Comparison of ENCODE assay signal across 1 cellular context in the genomic region with DNA sequence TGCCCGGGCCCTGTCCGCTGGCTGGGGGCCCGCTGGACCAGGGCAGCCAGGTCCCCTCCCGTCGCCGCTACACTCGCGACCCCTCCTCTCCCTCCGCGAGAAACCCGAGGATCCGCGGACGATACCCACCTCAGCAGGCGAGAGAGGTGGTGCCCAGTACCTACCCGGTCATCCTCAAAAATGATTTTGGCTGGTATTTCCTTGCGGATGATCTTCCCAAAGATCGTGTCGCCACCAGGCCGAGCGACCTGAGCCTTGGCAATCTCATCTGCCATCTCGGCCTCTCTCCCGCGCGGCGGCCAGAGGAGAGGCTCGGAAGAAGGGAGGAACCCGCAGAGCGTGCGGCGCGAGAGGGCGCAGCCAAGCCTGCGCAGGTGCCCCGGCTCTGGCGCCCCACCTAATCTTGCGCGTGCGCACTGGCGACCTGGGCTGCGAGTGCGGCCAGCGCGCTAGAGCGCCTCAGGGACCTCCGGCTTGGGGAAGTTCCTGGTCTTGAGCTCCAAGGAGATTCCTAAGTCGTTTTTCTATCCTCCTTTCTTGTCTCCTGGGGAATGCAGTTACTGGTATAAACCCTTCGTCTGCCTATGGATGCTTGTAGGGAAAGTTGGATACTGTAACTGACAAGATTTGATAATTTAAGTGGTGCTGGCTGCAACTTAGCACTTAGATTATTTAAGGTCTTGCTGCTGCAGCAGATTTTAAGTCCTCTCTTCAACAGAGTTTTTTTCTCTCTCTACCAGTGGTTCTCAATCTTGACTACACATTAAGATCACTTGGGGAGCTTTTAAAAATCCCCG.
TF ChIP-seq lines count a peak whose summit lies in the region.

HINT1 (minus strand) TSS at position 326 of the 797 bp plus-strand sequence; CDS start at position 275, 51 bp downstream.

TF ChIP-seq in HepG2, 621 proteins besides CTCF, POLR2A, EP300 and RAD21 (continued from another document and continues in another):
- TF ChIP-seq ZGPAT (CRISPR knock-in tag; IDR thresholded peaks at IDR 0.05), result peak; percentile 53; the same call in 1 of the 2 replicates
- peak; percentile 63; the same call in 1 of the 2 replicates for TF ChIP-seq SRY (CRISPR knock-in tag; IDR thresholded peaks at IDR 0.05)
- TF ChIP-seq PAXIP1 (CRISPR knock-in tag; conservative IDR thresholded peaks at IDR 0.05), result peak; percentile 37
- no peak for TF ChIP-seq MED8 (CRISPR knock-in tag; IDR thresholded peaks at IDR 0.05; ENCODE audit: insufficient replicate concordance)
- no peak for TF ChIP-seq KDM6A (CRISPR knock-in tag; IDR thresholded peaks at IDR 0.05; ENCODE audit: low read depth)
- peak; percentile 13; the same call in 1 of the 2 replicates for TF ChIP-seq NAIF1 (CRISPR knock-in tag; IDR thresholded peaks at IDR 0.05; ENCODE audit: borderline replicate concordance)
- TF ChIP-seq ZNF687 (CRISPR knock-in tag; IDR thresholded peaks at IDR 0.05), result peak; percentile 87
- TF ChIP-seq IKZF5 (CRISPR knock-in tag; IDR thresholded peaks at IDR 0.05), result no peak; the same call in 1 of the 2 replicates
- no peak for TF ChIP-seq JDP2 (CRISPR knock-in tag; IDR thresholded peaks at IDR 0.05; ENCODE audit: borderline replicate concordance)
- peak; percentile 49; the same call in 1 of the 2 replicates for TF ChIP-seq DR1 (CRISPR knock-in tag; IDR thresholded peaks at IDR 0.05)
- no peak for TF ChIP-seq ZNF282 (IDR thresholded peaks at IDR 0.05; ENCODE audit: partially characterized antibody)
- TF ChIP-seq, protein P1, sequence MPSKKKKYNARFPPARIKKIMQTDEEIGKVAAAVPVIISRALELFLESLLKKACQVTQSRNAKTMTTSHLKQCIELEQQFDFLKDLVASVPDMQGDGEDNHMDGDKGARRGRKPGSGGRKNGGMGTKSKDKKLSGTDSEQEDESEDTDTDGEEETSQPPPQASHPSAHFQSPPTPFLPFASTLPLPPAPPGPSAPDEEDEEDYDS (CRISPR knock-in tag; IDR thresholded peaks at IDR 0.05), result peak; percentile 82
- peak; percentile 69; the same call in 1 of the 2 replicates for TF ChIP-seq ZNF280B (CRISPR knock-in tag; IDR thresholded peaks at IDR 0.05; ENCODE audit: borderline replicate concordance)
- TF ChIP-seq, protein P2, sequence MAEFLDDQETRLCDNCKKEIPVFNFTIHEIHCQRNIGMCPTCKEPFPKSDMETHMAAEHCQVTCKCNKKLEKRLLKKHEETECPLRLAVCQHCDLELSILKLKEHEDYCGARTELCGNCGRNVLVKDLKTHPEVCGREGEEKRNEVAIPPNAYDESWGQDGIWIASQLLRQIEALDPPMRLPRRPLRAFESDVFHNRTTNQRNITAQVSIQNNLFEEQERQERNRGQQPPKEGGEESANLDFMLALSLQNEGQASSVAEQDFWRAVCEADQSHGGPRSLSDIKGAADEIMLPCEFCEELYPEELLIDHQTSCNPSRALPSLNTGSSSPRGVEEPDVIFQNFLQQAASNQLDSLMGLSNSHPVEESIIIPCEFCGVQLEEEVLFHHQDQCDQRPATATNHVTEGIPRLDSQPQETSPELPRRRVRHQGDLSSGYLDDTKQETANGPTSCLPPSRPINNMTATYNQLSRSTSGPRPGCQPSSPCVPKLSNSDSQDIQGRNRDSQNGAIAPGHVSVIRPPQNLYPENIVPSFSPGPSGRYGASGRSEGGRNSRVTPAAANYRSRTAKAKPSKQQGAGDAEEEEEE (CRISPR knock-in tag; IDR thresholded peaks at IDR 0.05; ENCODE audit: borderline replicate concordance), result no peak
- TF ChIP-seq KLF12 (CRISPR knock-in tag; IDR thresholded peaks at IDR 0.05; ENCODE audit: borderline replicate concordance), result 0 out of 2 replicates have a peak, but pooled peaks have one; percentile 22
- no peak for TF ChIP-seq TCF7L2 (IDR thresholded peaks at IDR 0.05; ENCODE audit: low read depth, low read length)
- no peak for TF ChIP-seq ZBTB1 (CRISPR knock-in tag; IDR thresholded peaks at IDR 0.05; ENCODE audit: borderline replicate concordance)
- peak; percentile 78 for TF ChIP-seq ZMYM4 (CRISPR knock-in tag; IDR thresholded peaks at IDR 0.05)
- 0 out of 2 replicates have a peak, but pooled peaks have one; percentile 1 for TF ChIP-seq ETS1 (CRISPR knock-in tag; IDR thresholded peaks at IDR 0.05)
- TF ChIP-seq SMAD3 (CRISPR knock-in tag; IDR thresholded peaks at IDR 0.05), result peak; percentile 68; the same call in 1 of the 2 replicates
- peak; percentile 71; the same call in 1 of the 2 replicates for TF ChIP-seq BORCS8-MEF2B (CRISPR knock-in tag; IDR thresholded peaks at IDR 0.05)
- TF ChIP-seq ZNF234 (CRISPR knock-in tag; conservative IDR thresholded peaks at IDR 0.05), result peak; percentile 29; the same call in 1 of the 2 replicates
- TF ChIP-seq ZNF296 (CRISPR knock-in tag; conservative IDR thresholded peaks at IDR 0.05), result no peak
- peak; percentile 44; the same call in 1 of the 2 replicates for TF ChIP-seq ZNF362 (CRISPR knock-in tag; IDR thresholded peaks at IDR 0.05; ENCODE audit: borderline replicate concordance)
- TF ChIP-seq ZKSCAN1 (IDR thresholded peaks at IDR 0.05; ENCODE audit: low read length), result no peak
- peak; percentile 72 for TF ChIP-seq GABPB1 (CRISPR knock-in tag; IDR thresholded peaks at IDR 0.05)
- peak; percentile 69 for TF ChIP-seq ASH2L (IDR thresholded peaks at IDR 0.05; ENCODE audit: insufficient read length, low read depth, low read length)
- no peak for TF ChIP-seq CREB3 (CRISPR knock-in tag; IDR thresholded peaks at IDR 0.05)
